10 cellular contexts compared by ENCODE assay signal in the genomic region with DNA sequence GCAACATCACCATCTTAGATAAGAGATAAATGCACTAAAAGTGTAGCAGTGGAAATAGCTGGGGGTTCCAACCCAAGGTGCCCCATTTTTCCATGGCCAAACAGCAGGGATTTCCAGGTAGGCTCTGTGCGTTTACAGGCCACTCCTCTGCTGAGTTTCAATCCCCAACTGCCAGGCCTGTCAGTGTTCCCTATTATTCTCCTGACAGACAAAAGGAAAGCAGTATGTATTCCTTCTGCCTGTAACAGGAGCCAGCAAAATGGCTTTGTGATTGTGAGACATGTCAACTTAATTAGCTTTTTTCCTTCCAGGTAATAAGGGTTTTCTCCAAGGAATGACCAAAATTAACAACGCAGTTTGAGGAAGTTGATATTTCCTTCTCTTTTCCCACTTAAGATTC.
"Had no signal": no experiment of that assay in that cellular context is flagged by ENCODE, and none has a peak within 500 bp of the region (broad histone marks: within the 10 kb centered on the region; RNA-seq: fewer than 3 reads in every experiment).

No MANE protein-coding gene starts in this region.

- H3K9me3 ChIP-seq: HAP-1 had no signal

- H3K9ac ChIP-seq: KMS-11 had no signal

- H3K4me3 Mint-ChIP-seq: HFFc6, IgD-negative memory B cell had no signal

- H3K36me3 Mint-ChIP-seq: IgD-negative memory B cell had no signal

- H3K36me3 ChIP-seq: HAP-1 had no signal

- H3K4me2 ChIP-seq: KMS-11 had no signal

- H3K4me1 Mint-ChIP-seq: IgD-negative memory B cell had no signal

- ATAC-seq: HCT116, HepG2 had no signal

- H3K27ac ChIP-seq: HL-60, KMS-11 had no signal

- H3K27ac Mint-ChIP-seq: HFFc6, IgD-negative memory B cell had no signal

- H3K9me3 Mint-ChIP-seq: IgD-negative memory B cell had no signal

- DNase-seq: GOT3, H7, HFFc6, KBM-7 had no signal

- H3K4me1 ChIP-seq: HAP-1 had no signal

- H3K4me3 ChIP-seq: HAP-1 had no signal
